21 cellular contexts compared by ENCODE assay signal in the genomic region with DNA sequence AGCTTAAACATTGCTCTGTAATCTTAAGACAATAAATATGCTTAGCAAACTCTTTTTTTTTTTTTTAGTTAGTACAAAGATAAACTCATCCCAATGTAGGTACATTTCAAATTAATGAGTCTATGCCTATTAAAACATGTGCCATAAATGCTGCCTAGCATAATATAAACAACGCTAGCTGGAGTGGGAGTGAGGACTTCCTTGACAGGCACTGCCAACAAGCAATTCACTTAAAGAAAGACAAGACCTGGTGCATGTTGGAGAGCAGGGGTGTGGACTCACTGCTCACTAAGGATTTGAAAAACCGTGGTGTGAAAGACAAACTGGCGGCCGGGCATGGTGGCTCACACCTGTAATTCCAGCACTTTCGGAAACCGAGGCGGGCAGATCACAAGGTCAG.
A peak's percentile ranks its signal among the peaks of the same experiment; 100 is the strongest.
DNase-seq lines count a peak whose midpoint lies in the region; ATAC-seq and TF ChIP-seq lines count a peak whose summit lies in the region.
"Had no signal": no experiment of that assay in that cellular context is flagged by ENCODE, and none has a peak within 500 bp of the region (broad histone marks: within the 10 kb centered on the region; RNA-seq: fewer than 3 reads in every experiment).

No MANE protein-coding gene starts in this region.

- H3K79me2 ChIP-seq in OCI-LY7 (ENCODE audit: insufficient read depth, low read depth, low read length): no peaks in the 10 kb centered on the region

- ATAC-seq in left lung: peak; percentile 75
- ATAC-seq: A549 had no signal

- no peaks in the 10 kb centered on the region for H3K36me3 ChIP-seq in left lung
- no peaks in the 10 kb centered on the region for H3K36me3 ChIP-seq in adrenal gland (replicated peaks in 1 of 2)
- H3K36me3 ChIP-seq in OCI-LY7 (ENCODE audit: insufficient read depth, low read length): no peaks in the 10 kb centered on the region
- H3K36me3 ChIP-seq: BE2C, HAP-1 had no signal

- H3K4me1 ChIP-seq in left lung (no peaks in the 10 kb centered on the region), adrenal gland (replicated peaks in 1 of 2) (no peaks in the 10 kb centered on the region), OCI-LY7 (ENCODE audit: insufficient read depth, low read length, poor library complexity, severe bottlenecking) (no peaks in the 10 kb centered on the region)
- H3K4me1 ChIP-seq: A549, BE2C, HAP-1 had no signal

- H3K36me3 Mint-ChIP-seq in immature natural killer cell: peaks cover 0 to 6% (median 4%) of the 10 kb centered on the region in 3 donors

- H3K9me3 Mint-ChIP-seq in immature natural killer cell: peaks cover 0 to 4% (median 0%) of the 10 kb centered on the region in 6 donors

- no peak overlapping the region for H2AFZ ChIP-seq in OCI-LY7 (ENCODE audit: low read length)

- intact Hi-C loops in left lung (cut with DNase I): no loop called here
- intact Hi-C loops in adrenal gland (cut with DNase I): loop anchor here in 1 of 2 donors (10.0 kb wide), 1 partner anchor 420 kb away; the partner anchor contains the start of gene SIPA1L1
- intact Hi-C loops in OCI-LY7 (cut with micrococcal nuclease; ENCODE audit: unreplicated experiment): no loop called here

- no TSS peak for BruUV-seq in OCI-LY7 (replicated peaks; lab: Mats Ljungman, UMichigan)

- H3K4me3 ChIP-seq in LNCaP clone FGC (ENCODE audit: low read depth, low read length): no peak overlapping the region
- H3K4me3 ChIP-seq in left lung: no peak overlapping the region
- H3K4me3 ChIP-seq in adrenal gland: no peak overlapping the region
- no peak overlapping the region for H3K4me3 ChIP-seq in OCI-LY7 (ENCODE audit: low read depth, low read length, poor library complexity, severe bottlenecking)
- H3K4me3 ChIP-seq: A549; BLaER1 treated with 17β-estradiol and CSF1 and Interleukin-3, amounts not matched to agents 10 nM and 100 nM; HAP-1 had no signal

- H3K9me2 ChIP-seq in OCI-LY7 (ENCODE audit: insufficient read depth, low read length): no peaks in the 10 kb centered on the region

- CTCF ChIA-PET in OCI-LY7 (lab: Charles Lee; ENCODE audit: unreplicated experiment): no interaction called here

- no peak overlapping the region for H3K27ac ChIP-seq in left lung
- H3K27ac ChIP-seq in adrenal gland: no peak overlapping the region
- no peak overlapping the region for H3K27ac ChIP-seq in OCI-LY7 (ENCODE audit: low read depth, low read length, poor library complexity, severe bottlenecking)
- H3K27ac ChIP-seq: A549; BLaER1 treated with 17β-estradiol and CSF1 and Interleukin-3, amounts not matched to agents 10 nM and 100 nM had no signal

- H3K4me2 ChIP-seq in OCI-LY7 (ENCODE audit: low read length): no peak overlapping the region
- H3K4me2 ChIP-seq: A549; BLaER1 treated with 17β-estradiol and CSF1 and Interleukin-3, amounts not matched to agents 10 nM and 100 nM had no signal

- no peak overlapping the region for H3K4me3 Mint-ChIP-seq in immature natural killer cell
- H3K4me3 Mint-ChIP-seq: CD14-positive monocyte; CD4-positive, alpha-beta T cell; CD8-positive, alpha-beta memory T cell; HFFc6 had no signal

- H3K9me3 ChIP-seq in left lung (peaks cover 0 to 18% of the 10 kb centered on the region in 2 donors), adrenal gland (replicated peaks in 1 of 3) (peaks cover 0 to 9% (median 0%) of the 10 kb centered on the region in 3 donors), OCI-LY7 (ENCODE audit: low read length) (no peaks in the 10 kb centered on the region; the same call in 1 of the 2 replicates)
- H3K9me3 ChIP-seq: BE2C, HAP-1 had no signal

- no peak overlapping the region for H3K27ac Mint-ChIP-seq in immature natural killer cell
- H3K27ac Mint-ChIP-seq: CD4-positive, alpha-beta T cell; CD8-positive, alpha-beta memory T cell; HFFc6 had no signal

- POLR2A ChIA-PET in OCI-LY7 (lab: Charles Lee): interaction anchor here (0.6 to 0.7 kb wide), 2 partner anchors 339 to 611 kb away, joined by 3 to 6 read pairs; no protein-coding TSS in a partner anchor

- peak; percentile 10 for DNase-seq in activated CD8-positive, alpha-beta memory T cell treated with anti-CD3 and anti-CD28 coated beads, Interleukin-2, amount 50 U/mL, for 48 hours
- DNase-seq in activated CD8-positive, alpha-beta memory T cell treated with anti-CD3 and anti-CD28 coated beads, Interleukin-2, amount 50 U/mL, for 4 hours: no peak
- peak; percentile 71 for DNase-seq in LNCaP clone FGC (ENCODE audit: low read depth)
- no peak for DNase-seq in left lung
- no peak for DNase-seq in adrenal gland
- no peak for DNase-seq in OCI-LY7 (ENCODE audit: low spot score)
- no peak for DNase-seq in immature natural killer cell
- DNase-seq: 8988T; ACHN; AML-193; BE2C; CD4-positive, alpha-beta T cell; CD8-positive, alpha-beta memory T cell; DMS53; DMS79 treated with DMSO at 0.1 percent for 48 hours; GOT3; HFFc6 had no signal

- H3K4me1 Mint-ChIP-seq in immature natural killer cell: no peaks in the 10 kb centered on the region
- H3K4me1 Mint-ChIP-seq: CD8-positive, alpha-beta memory T cell had no signal

- no peaks in the 10 kb centered on the region for H4K20me1 ChIP-seq in OCI-LY7 (ENCODE audit: insufficient read depth, low read length)
- H4K20me1 ChIP-seq: BLaER1 treated with 17β-estradiol and CSF1 and Interleukin-3, amounts not matched to agents 10 nM and 100 nM had no signal

- 86 to 90% (median 88%) methylated on average over 7 of the region's 7 CpGs for WGBS in adrenal gland, 4 donors

- TF ChIP-seq POLR2A in adrenal gland (IDR thresholded peaks at IDR 0.05): no peak

- peaks cover 1 to 7% (median 2%) of the 10 kb centered on the region in 3 donors for H3K27me3 Mint-ChIP-seq in immature natural killer cell (ENCODE audit: low read depth in 3 of 3)
- H3K27me3 Mint-ChIP-seq: CD4-positive, alpha-beta T cell had no signal

- H3K27me3 ChIP-seq in left lung (no peaks in the 10 kb centered on the region), adrenal gland (no peaks in the 10 kb centered on the region)
- H3K27me3 ChIP-seq: BE2C; BLaER1 treated with 17β-estradiol and CSF1 and Interleukin-3, amounts not matched to agents 10 nM and 100 nM had no signal

- TF ChIP-seq CTCF in LNCaP clone FGC (IDR thresholded peaks at IDR 0.05; ENCODE audit: control insufficient read depth, extremely low read depth, insufficient read depth) (no peak), left lung (IDR thresholded peaks at IDR 0.05) (no peak), adrenal gland (IDR thresholded peaks at IDR 0.05) (no peak), OCI-LY7 (conservative IDR thresholded peaks at IDR 0.05; ENCODE audit: low read length) (no peak)

Comparison
In these comparisons a context has a peak if more than half of its experiments do, and no peak if none do; other contexts are left out.
1. DNase-seq: peak in activated CD8-positive, alpha-beta memory T cell treated with anti-CD3 and anti-CD28 coated beads, Interleukin-2, amount 50 U/mL, for 48 hours (single experiment) and LNCaP clone FGC (single experiment); none in activated CD8-positive, alpha-beta memory T cell treated with anti-CD3 and anti-CD28 coated beads, Interleukin-2, amount 50 U/mL, for 4 hours (single experiment), left lung (0 of 2), adrenal gland (0 of 7), OCI-LY7 (single experiment) and immature natural killer cell (0 of 3).